In genomic region chr3:191641789-191642188, GRCh38 we compare ENCODE assay signal across 4 cellular contexts.
A peak's percentile ranks its signal among the peaks of the same experiment; 100 is the strongest.
TF ChIP-seq lines count a peak whose summit lies in the region.

No MANE protein-coding gene starts in this region.

TF ChIP-seq in SK-N-SH, 30 proteins besides CTCF, POLR2A, EP300 and RAD21:
- no peak for TF ChIP-seq IRF3 (IDR thresholded peaks at IDR 0.05; ENCODE audit: low read depth, low read length)
- TF ChIP-seq REST (IDR thresholded peaks at IDR 0.05; ENCODE audit: low read depth, low read length), result peak; percentile 76; the same call in 1 of the 2 replicates

TF ChIP-seq in SK-N-SH treated with all-trans-retinoic acid at 6 μM for 48 hours, 23 proteins besides CTCF, POLR2A, EP300 and RAD21:
- no peak for TF ChIP-seq PPARA (CRISPR knock-in tag; IDR thresholded peaks at IDR 0.05; ENCODE audit: borderline replicate concordance)
- no peak for TF ChIP-seq OSR1 (CRISPR knock-in tag; IDR thresholded peaks at IDR 0.05)
- no peak for TF ChIP-seq ZFP30 (CRISPR knock-in tag; IDR thresholded peaks at IDR 0.05)
- no peak for TF ChIP-seq TOX (CRISPR knock-in tag; IDR thresholded peaks at IDR 0.05; ENCODE audit: borderline replicate concordance)
- no peak for TF ChIP-seq GLIS3 (CRISPR knock-in tag; IDR thresholded peaks at IDR 0.05)
- no peak for TF ChIP-seq PATZ1 (CRISPR knock-in tag; IDR thresholded peaks at IDR 0.05; ENCODE audit: borderline replicate concordance)
- no peak for TF ChIP-seq SNAI2 (CRISPR knock-in tag; IDR thresholded peaks at IDR 0.05)

TF ChIP-seq in GM12878, 131 proteins besides CTCF, POLR2A, EP300 and RAD21:
- TF ChIP-seq CBFB (IDR thresholded peaks at IDR 0.05; ENCODE audit: low read depth) (no peak), MYC (IDR thresholded peaks at IDR 0.05; ENCODE audit: insufficient read depth, insufficient read length, insufficient replicate concordance, low read length, severe bottlenecking) (no peak), ATF2 (IDR thresholded peaks at IDR 0.05; ENCODE audit: low read length) (no peak), STAT1 (conservative IDR thresholded peaks at IDR 0.05) (no peak), REST (IDR thresholded peaks at IDR 0.05; ENCODE audit: low read depth, low read length) (peak; percentile 56; the same call in 1 of the 2 replicates), BCL3 (IDR thresholded peaks at IDR 0.05; ENCODE audit: borderline replicate concordance, insufficient read depth, low read depth, low read length, poor library complexity, severe bottlenecking) (no peak), HDAC2 (IDR thresholded peaks at IDR 0.05) (no peak)
TF ChIP-seq in GM12878: peak in this region for 1.

TF ChIP-seq in HepG2, 621 proteins besides CTCF, POLR2A, EP300 and RAD21:
- peak; percentile 22 to 87 for TF ChIP-seq REST (IDR thresholded peaks at IDR 0.05; ENCODE audit: borderline replicate concordance in 1 of 2, low read depth in 1 of 2, low read length in 2 of 2)
- TF ChIP-seq ZNF746 (CRISPR knock-in tag; IDR thresholded peaks at IDR 0.05), result no peak
